ENCODE assay signal across 14 cellular contexts in genomic region chr13:60047943-60048342, GRCh38.
DNase-seq lines count a peak whose midpoint lies in the region; ATAC-seq and TF ChIP-seq lines count a peak whose summit lies in the region.
"Had no signal": no experiment of that assay in that cellular context is flagged by ENCODE, and none has a peak within 500 bp of the region (broad histone marks: within the 10 kb centered on the region; RNA-seq: fewer than 3 reads in every experiment).

No MANE protein-coding gene starts in this region.

- no peak overlapping the region for H3K27ac ChIP-seq in mesendoderm (ENCODE audit: low read depth, low read length)
- H3K27ac ChIP-seq: suprapubic skin had no signal

- no peak overlapping the region for H2BK120ac ChIP-seq in mesendoderm (ENCODE audit: low read depth, low read length)

- no peaks in the 10 kb centered on the region for H3K79me2 ChIP-seq in mesendoderm (ENCODE audit: control insufficient read depth, insufficient read depth, low read length)

- H3K9ac ChIP-seq in mesendoderm (ENCODE audit: low read length): no peak overlapping the region

- no peak overlapping the region for H3K4me2 ChIP-seq in mesendoderm (ENCODE audit: low read length)

- H2BK5ac ChIP-seq in mesendoderm (ENCODE audit: low read length): no peak overlapping the region

- no peak overlapping the region for H3K23ac ChIP-seq in mesendoderm (ENCODE audit: low read length)

- no peaks in the 10 kb centered on the region for H3K27me3 ChIP-seq in mesendoderm (ENCODE audit: insufficient read depth, low read length, poor library complexity)
- H3K27me3 ChIP-seq: suprapubic skin had no signal

- no peak overlapping the region for H4K8ac ChIP-seq in mesendoderm (ENCODE audit: low read depth, low read length)

- no peak overlapping the region for H3K4ac ChIP-seq in mesendoderm (ENCODE audit: low read depth, low read length)

- H3K4me3 ChIP-seq in cardiac fibroblast (replicated peaks in 1 of 2; ENCODE audit: low read depth in 2 of 2, low read length in 2 of 2): no peak overlapping the region
- no peak overlapping the region for H3K4me3 ChIP-seq in mesendoderm (ENCODE audit: low read length)
- H3K4me3 ChIP-seq: suprapubic skin had no signal

- no peak for TF ChIP-seq CTCF in cardiac fibroblast (IDR thresholded peaks at IDR 0.05; ENCODE audit: low read depth, low read length)

- H2BK15ac ChIP-seq in mesendoderm (replicated peaks; ENCODE audit: low read depth): no peak overlapping the region

- H3K4me1 ChIP-seq in mesendoderm (ENCODE audit: control insufficient read depth, low read depth, low read length): no peaks in the 10 kb centered on the region
- H3K4me1 ChIP-seq: suprapubic skin had no signal

- DNase-seq in EL: peak; percentile 15
- peak; percentile 8 for DNase-seq in NCI-H2171 (lab: John Stamatoyannopoulos, UW)
- DNase-seq in cardiac fibroblast (ENCODE audit: low read depth in 2 of 2): peak; percentile 4 to 5
- DNase-seq in mesendoderm: peak; percentile 52
- no peak for DNase-seq in SIG-M5 treated with dmso at 0.1 percent for 504 hours (lab: John Stamatoyannopoulos, UW; ENCODE audit: unreplicated experiment)
- DNase-seq in stimulated activated CD4-positive, alpha-beta T cell treated with anti-CD3 and anti-CD28 coated beads, Interleukin-4, amount 100 ng/mL, for 1 hour: no peak
- no peak for DNase-seq in ureter (ENCODE audit: low spot score)
- DNase-seq: activated CD4-positive, alpha-beta T cell treated with anti-CD3 and anti-CD28 coated beads, Interleukin-2, amount 10 ng/mL, durations not matched to agents 7 days and 5 days; endodermal cell; hypothalamus; NCI-H2081 treated with DMSO at 0.1 percent for 48 hours; SW 1271 had no signal

- H3K79me1 ChIP-seq in mesendoderm (ENCODE audit: low read length): no peaks in the 10 kb centered on the region

- no CpG with 5 or more reads among the region's 3 CpGs for WGBS in mesendoderm (ENCODE audit: extremely low coverage, insufficient coverage, low lambda C conversion rate)

- no peak for ATAC-seq in HG03095 (IDR thresholded peaks at IDR 0.05; ENCODE audit: unreplicated experiment)

- H2AK5ac ChIP-seq in mesendoderm (ENCODE audit: low read length): no peak overlapping the region

- H3K18ac ChIP-seq in mesendoderm (ENCODE audit: low read length): no peak overlapping the region

- no peak overlapping the region for H4K5ac ChIP-seq in mesendoderm (ENCODE audit: low read length)

- H3K56ac ChIP-seq in mesendoderm (ENCODE audit: low read length): no peak overlapping the region

- H3K36me3 ChIP-seq in mesendoderm (ENCODE audit: control insufficient read depth, insufficient read depth, low read length): no peaks in the 10 kb centered on the region
- H3K36me3 ChIP-seq: suprapubic skin had no signal

Comparison
In these comparisons a context has a peak if more than half of its experiments do, and no peak if none do; other contexts are left out.
1. DNase-seq: peak in EL (single experiment), NCI-H2171 (single experiment), cardiac fibroblast (2 of 2) and mesendoderm (single experiment); none in SIG-M5 treated with dmso at 0.1 percent for 504 hours (single experiment), stimulated activated CD4-positive, alpha-beta T cell treated with anti-CD3 and anti-CD28 coated beads, Interleukin-4, amount 100 ng/mL, for 1 hour (single experiment) and ureter (single experiment).